In the genomic region with DNA sequence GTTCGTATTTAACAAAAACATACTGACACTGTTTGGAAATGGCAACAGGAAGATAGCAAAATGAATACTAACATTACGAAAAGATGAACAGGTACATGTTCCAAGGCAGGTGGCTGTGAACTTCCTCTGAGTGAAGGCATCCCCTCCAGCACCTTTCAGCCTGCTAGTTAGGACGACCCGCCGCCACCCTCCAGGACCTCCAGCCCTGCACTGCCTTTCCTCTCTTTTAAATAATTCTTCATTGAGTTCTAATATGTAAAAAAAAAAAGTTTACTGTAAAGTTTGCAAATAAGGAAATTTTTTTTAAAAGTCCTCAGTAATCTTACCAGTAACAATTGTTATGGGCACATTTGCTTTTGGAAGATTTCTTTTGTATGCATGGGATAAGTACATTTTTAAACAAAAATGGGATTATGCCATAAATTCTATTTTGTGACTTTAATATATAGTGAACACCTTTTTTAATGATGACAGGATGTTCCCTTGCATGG, we compare ENCODE assay signal across 8 cellular contexts. TPM values are rescaled to one million over a fixed set of nuclear protein-coding genes. Genes with fewer than 3 reads are reported as not detected.
DNase-seq lines count a peak whose midpoint lies in the region; TF ChIP-seq lines count a peak whose summit lies in the region.

No MANE protein-coding gene starts in this region.

- no peaks in the 10 kb centered on the region for H3K9me3 ChIP-seq in vagina

- no peaks in the 10 kb centered on the region for H3K9me3 Mint-ChIP-seq in activated naive CD4-positive, alpha-beta T cell treated with anti-CD3 and anti-CD28 coated beads, Interleukin-2, amount 50 U/mL, for 24 hours
- H3K9me3 Mint-ChIP-seq in brain: peaks cover 0 to 7% (median 2%) of the 10 kb centered on the region in 5 experiments

- no peaks in the 10 kb centered on the region for H3K27me3 Mint-ChIP-seq in activated naive CD4-positive, alpha-beta T cell treated with anti-CD3 and anti-CD28 coated beads, Interleukin-2, amount 50 U/mL, for 24 hours
- H3K27me3 Mint-ChIP-seq in brain: no peaks in the 10 kb centered on the region

- peaks cover 70% of the 10 kb centered on the region for H3K4me1 Mint-ChIP-seq in activated naive CD4-positive, alpha-beta T cell treated with anti-CD3 and anti-CD28 coated beads, Interleukin-2, amount 50 U/mL, for 24 hours
- peaks cover 93% of the 10 kb centered on the region for H3K4me1 Mint-ChIP-seq in brain

- H3K36me3 Mint-ChIP-seq in activated naive CD4-positive, alpha-beta T cell treated with anti-CD3 and anti-CD28 coated beads, Interleukin-2, amount 50 U/mL, for 24 hours: peaks cover 28% of the 10 kb centered on the region
- peaks cover 47% of the 10 kb centered on the region for H3K36me3 Mint-ChIP-seq in brain

- TF ChIP-seq CTCF in brain (conservative IDR thresholded peaks at IDR 0.05): no peak
- no peak for TF ChIP-seq CTCF in vagina (IDR thresholded peaks at IDR 0.05)

- no peaks in the 10 kb centered on the region for H3K27me3 ChIP-seq in vagina

- no peak for DNase-seq in activated naive CD4-positive, alpha-beta T cell treated with anti-CD3 and anti-CD28 coated beads, Interleukin-2, amount 50 U/mL, for 16 hours
- DNase-seq in mesenteric fat pad (ENCODE audit: low spot score) (peak; percentile 90), vagina (ENCODE audit: extremely low spot score in 2 of 2) (no peak), DMS79 (lab: John Stamatoyannopoulos, UW) (no peak), C1 segment of cervical spinal cord (lab: John Stamatoyannopoulos, UW) (no peak)
- no peak for DNase-seq in stimulated activated naive CD4-positive, alpha-beta T cell treated with Interleukin-2 at 50 U/mL for 16 hours (lab: John Stamatoyannopoulos, UW)

- H3K27ac ChIP-seq in vagina: peak overlapping the region; percentile 99

- H3K4me3 ChIP-seq in vagina: peak overlapping the region; percentile 58 to 96

- peaks cover 73% of the 10 kb centered on the region for H3K4me1 ChIP-seq in vagina

- H3K27ac Mint-ChIP-seq in activated naive CD4-positive, alpha-beta T cell treated with anti-CD3 and anti-CD28 coated beads, Interleukin-2, amount 50 U/mL, for 24 hours: peak overlapping the region; percentile 98
- H3K27ac Mint-ChIP-seq in brain: peak overlapping the region in 4 of 5 experiments; percentile 38 to 99 (median 78)

- peaks cover 0 to 35% of the 10 kb centered on the region in 2 donors for H3K36me3 ChIP-seq in vagina

- H3K4me3 Mint-ChIP-seq in activated naive CD4-positive, alpha-beta T cell treated with anti-CD3 and anti-CD28 coated beads, Interleukin-2, amount 50 U/mL, for 24 hours: peak overlapping the region; percentile 96
- H3K4me3 Mint-ChIP-seq in brain: peak overlapping the region; percentile 79 to 94 (median 85)

- TF ChIP-seq POLR2A in vagina (IDR thresholded peaks at IDR 0.05): peak in 1 of 2 donors; percentile 2

- intact Hi-C loops in vagina (cut with DNase I): no loop called here

RNA-seq across cellular contexts. Expression of gene NEAT1, which starts 6.0 kb away (rescaled TPM):
- polyA plus RNA-seq in brain (ENCODE audit: insufficient read depth, low read depth, low replicate concordance): 3.8 TPM
- total RNA-seq in mesenteric fat pad (1,527 TPM), vagina (857 TPM)

RNA-seq across cellular contexts. Expression of gene FRMD8, which starts 42.2 kb away (rescaled TPM):
- polyA plus RNA-seq in brain (ENCODE audit: insufficient read depth, low read depth, low replicate concordance): 20.3 TPM
- 44.0 TPM for total RNA-seq in mesenteric fat pad
- 53.3 TPM for total RNA-seq in vagina

RNA-seq across cellular contexts. Expression of gene SLC25A45, which starts 46.2 kb away (rescaled TPM):
- 4.0 TPM for polyA plus RNA-seq in brain (ENCODE audit: insufficient read depth, low read depth, low replicate concordance)
- total RNA-seq in mesenteric fat pad (8.7 TPM), vagina (2.2 TPM)
